ENCODE assay signal across 8 cellular contexts in genomic region chr3:48472923-48473616, GRCh38. TPM values are rescaled to one million over a fixed set of nuclear protein-coding genes. Genes with fewer than 3 reads are reported as not detected.
DNase-seq lines count a peak whose midpoint lies in the region; ATAC-seq and TF ChIP-seq lines count a peak whose summit lies in the region.

No MANE protein-coding gene starts in this region.

- 3 to 5% methylated on average over 9 of the region's 17 CpGs for WGBS in esophagus squamous epithelium, 2 donors

- intact Hi-C loops in PC-9 (cut with micrococcal nuclease; ENCODE audit: unreplicated experiment) (loop anchor here (1.0 kb wide), 2 partner anchors 8 to 34 kb away; no protein-coding TSS in a partner anchor), esophagus squamous epithelium (cut with DNase I) (no loop called here)

- H3K4me3 ChIP-seq in HUES48 (ENCODE audit: low read depth, low read length) (peak overlapping the region; percentile 64), PC-9 (peak overlapping the region; percentile 62), esophagus squamous epithelium (peak overlapping the region; percentile 49 to 79 (median 68)), muscle layer of duodenum (ENCODE audit: low read depth in 1 of 2, low read length in 2 of 2) (peak overlapping the region; percentile 84 to 99)

- H3K9me3 ChIP-seq in HUES48 (ENCODE audit: control insufficient read depth, insufficient read depth, low read length) (no peaks in the 10 kb centered on the region), PC-9 (ENCODE audit: insufficient read depth, low read depth) (no peaks in the 10 kb centered on the region), esophagus squamous epithelium (no peaks in the 10 kb centered on the region), muscle layer of duodenum (ENCODE audit: control insufficient read depth in 1 of 2, low read length in 2 of 2) (no peaks in the 10 kb centered on the region)

- ATAC-seq in GM21423 (IDR thresholded peaks at IDR 0.05; ENCODE audit: unreplicated experiment) = peak; percentile 80
- ATAC-seq in activated T-cell treated with anti-CD3 and anti-CD28 coated beads, Interleukin-2, amount 50 U/mL, for 4 hours = peak; percentile 89 to 90

- H3K27me3 Mint-ChIP-seq in activated T-cell treated with anti-CD3 and anti-CD28 coated beads, Interleukin-2, amount 50 U/mL, for 4 hours (ENCODE audit: low read depth) = no peaks in the 10 kb centered on the region

- peak overlapping the region; percentile 75 for H3K9ac ChIP-seq in HUES48 (ENCODE audit: low read depth, low read length)

- H3K79me2 ChIP-seq in PC-9 (ENCODE audit: low read depth) = peaks cover 16% of the 10 kb centered on the region

- H3K36me3 ChIP-seq in HUES48 (ENCODE audit: control insufficient read depth, insufficient read depth, low read length) = peaks cover 23% of the 10 kb centered on the region
- no peaks in the 10 kb centered on the region for H3K36me3 ChIP-seq in PC-9 (ENCODE audit: low read depth)
- peaks cover 12 to 56% (median 13%) of the 10 kb centered on the region in 3 donors for H3K36me3 ChIP-seq in esophagus squamous epithelium
- peaks cover 7 to 26% of the 10 kb centered on the region in 2 donors for H3K36me3 ChIP-seq in muscle layer of duodenum (ENCODE audit: control insufficient read depth in 1 of 2, insufficient read depth in 2 of 2, low read length in 2 of 2)

- H3K9me2 ChIP-seq in PC-9 (ENCODE audit: insufficient read depth) = no peaks in the 10 kb centered on the region

- POLR2A ChIA-PET in PC-9 (lab: Charles Lee; ENCODE audit: unreplicated experiment) = interaction anchor here (0.5 to 1.1 kb wide), 7 partner anchors 17 to 285 kb away, joined by 3 to 25 read pairs (median 5); partner anchors contain the start of gene CDC25A

- H3K4me2 ChIP-seq in PC-9 = peak overlapping the region; percentile 70

- H2AFZ ChIP-seq in PC-9 = peak overlapping the region; percentile 69

- TF ChIP-seq POLR2A in esophagus squamous epithelium (IDR thresholded peaks at IDR 0.05) = peak in 3 of 4 donors; percentile 49 to 81 (median 59)

- no peaks in the 10 kb centered on the region for H3K27me3 ChIP-seq in HUES48 (ENCODE audit: control insufficient read depth, insufficient read depth, low read length)
- no peaks in the 10 kb centered on the region for H3K27me3 ChIP-seq in PC-9 (ENCODE audit: insufficient read depth, low read depth)
- H3K27me3 ChIP-seq in esophagus squamous epithelium = no peaks in the 10 kb centered on the region
- H3K27me3 ChIP-seq in muscle layer of duodenum (ENCODE audit: low read depth, low read length) = no peaks in the 10 kb centered on the region

- TF ChIP-seq CTCF in PC-9 (conservative IDR thresholded peaks at IDR 0.05) (peak; percentile 40; the same call in 1 of the 2 replicates), esophagus squamous epithelium (IDR thresholded peaks at IDR 0.05) (peak in 4 of 6 experiments; percentile 15 to 47 (median 24))

- DNase-seq in DMS114 treated with DMSO at 0.1 percent for 48 hours (lab: John Stamatoyannopoulos, UW; ENCODE audit: unreplicated experiment) (peak; percentile 80), PC-9 (peak; percentile 81 to 91), esophagus squamous epithelium (lab: John Stamatoyannopoulos, UW) (peak; percentile 81)
- peak; percentile 89 for DNase-seq in activated T-cell treated with anti-CD3 and anti-CD28 coated beads, Interleukin-2, amount 50 U/mL, for 4 hours
- DNase-seq in stimulated activated CD8-positive, alpha-beta memory T cell treated with anti-CD3 and anti-CD28 coated beads, Interleukin-7, amount 100 ng/mL, for 24 hours (ENCODE audit: low read depth) = peak; percentile 86

- peaks cover 11% of the 10 kb centered on the region for H3K36me3 Mint-ChIP-seq in activated T-cell treated with anti-CD3 and anti-CD28 coated beads, Interleukin-2, amount 50 U/mL, for 4 hours (ENCODE audit: insufficient read depth)

- no TSS peak for BruUV-seq in PC-9 (replicated peaks; lab: Mats Ljungman, UMichigan)

- H4K20me1 ChIP-seq in PC-9 (ENCODE audit: insufficient read depth) = no peaks in the 10 kb centered on the region

- peaks cover 17% of the 10 kb centered on the region for H3K4me1 ChIP-seq in HUES48 (ENCODE audit: control insufficient read depth, insufficient read depth, low read length)
- H3K4me1 ChIP-seq in PC-9 (replicated peaks; ENCODE audit: insufficient read depth) = peaks cover 19% of the 10 kb centered on the region
- H3K4me1 ChIP-seq in esophagus squamous epithelium = peaks cover 44 to 89% (median 57%) of the 10 kb centered on the region in 3 donors
- peaks cover 13 to 44% of the 10 kb centered on the region in 2 donors for H3K4me1 ChIP-seq in muscle layer of duodenum (ENCODE audit: control insufficient read depth in 1 of 2, insufficient read depth in 2 of 2, low read length in 2 of 2)

- H3K9me3 Mint-ChIP-seq in activated T-cell treated with anti-CD3 and anti-CD28 coated beads, Interleukin-2, amount 50 U/mL, for 4 hours = no peaks in the 10 kb centered on the region

- H3K4me3 Mint-ChIP-seq in activated T-cell treated with anti-CD3 and anti-CD28 coated beads, Interleukin-2, amount 50 U/mL, for 4 hours = peak overlapping the region; percentile 78

- H3F3A ChIP-seq in PC-9 (ENCODE audit: insufficient read depth, low read depth) = peaks cover 8% of the 10 kb centered on the region; the same call in 1 of the 2 replicates

- CTCF ChIA-PET in PC-9 (lab: Charles Lee) = interaction anchor here (0.5 to 1.0 kb wide), 5 partner anchors 27 to 283 kb away, joined by 3 to 9 read pairs (median 4); partner anchors contain the start of gene CCDC51

- peaks cover 69% of the 10 kb centered on the region for H3K4me1 Mint-ChIP-seq in activated T-cell treated with anti-CD3 and anti-CD28 coated beads, Interleukin-2, amount 50 U/mL, for 4 hours (ENCODE audit: low read depth)

- H3K27ac ChIP-seq in HUES48 (ENCODE audit: low read depth, low read length) (peak overlapping the region; percentile 92), PC-9 (peak overlapping the region; percentile 68), esophagus squamous epithelium (peak overlapping the region; percentile 93 to 99 (median 98)), muscle layer of duodenum (ENCODE audit: low read length) (peak overlapping the region; percentile 99)

RNA-seq across cellular contexts. Expression of gene ATRIP, which starts 26.5 kb away (rescaled TPM):
- total RNA-seq in PC-9 (2021) (6.9 and 8.5 TPM in 2 replicates), esophagus squamous epithelium (1 to 10 TPM; 4.8 to 8.9 (median 7.1) TPM)
- total RNA-seq in activated T-cell treated with anti-CD3 and anti-CD28 coated beads, Interleukin-2, amount 50 U/mL, for 4 hours = 10 to 100 TPM; 17.3 to 17.6 (median 17.5) TPM

RNA-seq across cellular contexts. Expression of gene SHISA5, which starts 30.9 kb away (rescaled TPM):
- total RNA-seq in PC-9 (2021) (133 and 141 TPM in 2 replicates), esophagus squamous epithelium (100 to 1,000 TPM in 2 of 4 donors, 10 to 100 TPM in 2; 71.8 to 138 (median 115) TPM)
- total RNA-seq in activated T-cell treated with anti-CD3 and anti-CD28 coated beads, Interleukin-2, amount 50 U/mL, for 4 hours = 10 to 100 TPM; 59.9 to 88.8 (median 62.7) TPM

RNA-seq across cellular contexts. Expression of gene TMA7, which starts 33.0 kb away (rescaled TPM):
- total RNA-seq in PC-9 (2021) (235 and 314 TPM in 2 replicates), esophagus squamous epithelium (100 to 1,000 TPM; 293 to 431 (median 357) TPM)
- total RNA-seq in activated T-cell treated with anti-CD3 and anti-CD28 coated beads, Interleukin-2, amount 50 U/mL, for 4 hours = 100 to 1,000 TPM; 306 to 337 (median 326) TPM

RNA-seq across cellular contexts. Expression of gene CCDC51, which starts 33.2 kb away (rescaled TPM):
- total RNA-seq in PC-9 (2021) (28.5 and 35.4 TPM in 2 replicates), esophagus squamous epithelium (10 to 100 TPM; 15.1 to 31.3 (median 18.2) TPM)
- 10 to 100 TPM; 21.7 to 29.4 (median 24.7) TPM for total RNA-seq in activated T-cell treated with anti-CD3 and anti-CD28 coated beads, Interleukin-2, amount 50 U/mL, for 4 hours

RNA-seq across cellular contexts. Expression of gene PLXNB1, which starts 43.2 kb away (rescaled TPM):
- total RNA-seq in PC-9 (2021) (97.7 and 120 TPM in 2 replicates), esophagus squamous epithelium (100 to 1,000 TPM in 3 of 4 donors, 10 to 100 TPM in 1; 57.7 to 215 (median 128) TPM)
- 1 to 10 TPM; 6.0 to 7.2 (median 6.8) TPM for total RNA-seq in activated T-cell treated with anti-CD3 and anti-CD28 coated beads, Interleukin-2, amount 50 U/mL, for 4 hours

Comparison
In these comparisons a context has a peak if more than half of its experiments do, and no peak if none do; other contexts are left out.
1. Peak in every context shown above with its lines: DNase-seq, ATAC-seq, H3K4me3 ChIP-seq and H3K27ac ChIP-seq.